Comparison of ENCODE assay signal across 8 cellular contexts in the genomic region with DNA sequence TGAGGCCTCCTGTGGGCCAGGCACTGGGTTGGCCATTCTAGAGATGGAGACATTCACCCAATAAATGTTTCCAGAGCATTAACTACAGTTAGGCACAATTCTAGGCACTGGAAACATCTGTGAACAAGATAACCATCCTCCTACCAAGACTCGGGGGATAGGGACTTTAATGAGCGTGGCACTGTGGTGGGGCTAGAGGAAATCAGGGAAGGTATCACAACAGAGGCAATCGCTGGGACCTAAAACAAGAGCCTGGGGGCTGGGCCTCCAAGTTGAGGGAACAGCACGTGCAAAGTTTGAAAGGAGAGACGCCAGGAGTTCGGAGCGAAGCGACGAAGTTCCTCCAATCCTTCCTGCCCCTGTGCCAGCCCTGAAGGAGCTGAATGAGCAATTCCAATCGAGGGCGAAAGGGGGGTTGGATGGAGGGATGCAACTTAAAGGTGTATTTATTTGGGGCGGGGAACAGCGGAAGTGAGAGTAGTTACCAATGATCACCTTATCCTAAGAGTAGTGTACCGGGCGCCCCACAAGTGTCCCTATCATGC. TPM values are rescaled to one million over a fixed set of nuclear protein-coding genes. Genes with fewer than 3 reads are reported as not detected.
DNase-seq lines count a peak whose midpoint lies in the region; ATAC-seq and TF ChIP-seq lines count a peak whose summit lies in the region.

No MANE protein-coding gene starts in this region.

- 20 to 29% (median 24%) methylated on average over 15 of the region's 15 CpGs for WGBS in stomach, 5 donors

- peaks cover 53% of the 10 kb centered on the region for H3K36me3 ChIP-seq in iPS-15b (ENCODE audit: control insufficient read depth, insufficient read depth, low read length)
- peaks cover 37 to 60% (median 54%) of the 10 kb centered on the region in 4 donors for H3K36me3 ChIP-seq in stomach

- H3K4me1 ChIP-seq in iPS-15b (ENCODE audit: control insufficient read depth, insufficient read depth, low read length) (no peaks in the 10 kb centered on the region), stomach (peaks cover 7 to 35% (median 27%) of the 10 kb centered on the region in 4 donors)

- ATAC-seq in activated CD8-positive, alpha-beta memory T cell treated with anti-CD3 and anti-CD28 coated beads, Interleukin-2, amount 10 ng/mL, durations not matched to agents 7 days and 5 days, result no peak
- no peak for ATAC-seq in activated B cell treated with CpG ODN at 0.5 μM for 24 hours (ENCODE audit: low read depth)
- no peak for ATAC-seq in GM18858 (IDR thresholded peaks at IDR 0.05; ENCODE audit: unreplicated experiment)

- intact Hi-C loops in activated B cell treated with CpG ODN at 0.5 μM for 24 hours (cut with micrococcal nuclease) (no loop called here), stomach (cut with DNase I; ENCODE audit: low total_unique reads) (no loop called here)

- TF ChIP-seq CTCF in activated B cell treated with CpG ODN at 0.5 μM for 24 hours (IDR thresholded peaks at IDR 0.05), result no peak
- no peak for TF ChIP-seq CTCF in stomach (IDR thresholded peaks at IDR 0.05)

- no peak for TF ChIP-seq EP300 in stomach (IDR thresholded peaks at IDR 0.05)

- peaks cover 38% of the 10 kb centered on the region for H3K36me3 Mint-ChIP-seq in activated CD8-positive, alpha-beta memory T cell treated with anti-CD3 and anti-CD28 coated beads, Interleukin-2, amount 10 ng/mL, durations not matched to agents 7 days and 5 days
- H3K36me3 Mint-ChIP-seq in activated B cell treated with CpG ODN at 0.5 μM for 24 hours (ENCODE audit: low read depth), result peaks cover 54% of the 10 kb centered on the region

- no peaks in the 10 kb centered on the region for H3K27me3 Mint-ChIP-seq in activated CD8-positive, alpha-beta memory T cell treated with anti-CD3 and anti-CD28 coated beads, Interleukin-2, amount 10 ng/mL, durations not matched to agents 7 days and 5 days
- no peaks in the 10 kb centered on the region for H3K27me3 Mint-ChIP-seq in activated B cell treated with CpG ODN at 0.5 μM for 24 hours

- H3K9me3 Mint-ChIP-seq in activated CD8-positive, alpha-beta memory T cell treated with anti-CD3 and anti-CD28 coated beads, Interleukin-2, amount 10 ng/mL, durations not matched to agents 7 days and 5 days (ENCODE audit: low read depth), result no peaks in the 10 kb centered on the region
- H3K9me3 Mint-ChIP-seq in activated B cell treated with CpG ODN at 0.5 μM for 24 hours, result no peaks in the 10 kb centered on the region

- H3K27me3 ChIP-seq in iPS-15b (ENCODE audit: control insufficient read depth, insufficient read depth, low read length), result no peaks in the 10 kb centered on the region
- no peaks in the 10 kb centered on the region for H3K27me3 ChIP-seq in stomach

- peak overlapping the region; percentile 98 for H3K4me3 Mint-ChIP-seq in activated CD8-positive, alpha-beta memory T cell treated with anti-CD3 and anti-CD28 coated beads, Interleukin-2, amount 10 ng/mL, durations not matched to agents 7 days and 5 days
- peak overlapping the region; percentile 96 for H3K4me3 Mint-ChIP-seq in activated B cell treated with CpG ODN at 0.5 μM for 24 hours

- H3K4me3 ChIP-seq in iPS-15b (ENCODE audit: low read depth, low read length) (peak overlapping the region; percentile 79), stomach (peak overlapping the region; percentile 70 to 83 (median 78))

- TF ChIP-seq POLR2A in stomach (IDR thresholded peaks at IDR 0.05), result no peak

- no peak for DNase-seq in activated CD8-positive, alpha-beta memory T cell treated with anti-CD3 and anti-CD28 coated beads, Interleukin-2, amount 10 ng/mL, durations not matched to agents 7 days and 5 days
- no peak for DNase-seq in activated CD8-positive, alpha-beta memory T cell treated with anti-CD3 and anti-CD28 coated beads, Interleukin-2, amount 50 U/mL, for 48 hours
- DNase-seq in activated B cell treated with CpG ODN at 0.5 μM for 24 hours, result no peak
- DNase-seq in stomach, result no peak
- no peak for DNase-seq in KG1 (lab: John Stamatoyannopoulos, UW)
- no peak for DNase-seq in SKM-1 treated with dmso at 0.1 percent for 144 hours (lab: John Stamatoyannopoulos, UW; ENCODE audit: unreplicated experiment)

- peak overlapping the region; percentile 32 for H3K9ac ChIP-seq in iPS-15b (ENCODE audit: low read depth, low read length)

- peaks cover 37% of the 10 kb centered on the region for H3K4me1 Mint-ChIP-seq in activated CD8-positive, alpha-beta memory T cell treated with anti-CD3 and anti-CD28 coated beads, Interleukin-2, amount 10 ng/mL, durations not matched to agents 7 days and 5 days
- H3K4me1 Mint-ChIP-seq in activated B cell treated with CpG ODN at 0.5 μM for 24 hours, result peaks cover 28% of the 10 kb centered on the region

- peak overlapping the region; percentile 95 for H3K27ac Mint-ChIP-seq in activated CD8-positive, alpha-beta memory T cell treated with anti-CD3 and anti-CD28 coated beads, Interleukin-2, amount 10 ng/mL, durations not matched to agents 7 days and 5 days
- peak overlapping the region; percentile 85 for H3K27ac Mint-ChIP-seq in activated B cell treated with CpG ODN at 0.5 μM for 24 hours

- POLR2A ChIA-PET in activated B cell treated with CpG ODN at 0.5 μM for 24 hours (lab: Charles Lee), result interaction anchor here (0.6 to 3.3 kb wide), 19 partner anchors 8 to 305 kb away, joined by 3 to 23 read pairs (median 6); a partner anchor contains a TSS

- H3K9me3 ChIP-seq in iPS-15b (ENCODE audit: control insufficient read depth, insufficient read depth, low read length) (no peaks in the 10 kb centered on the region), stomach (no peaks in the 10 kb centered on the region)

- H3K27ac ChIP-seq in stomach, result peak overlapping the region; percentile 79 to 91 (median 84)

- CTCF ChIA-PET in activated CD8-positive, alpha-beta memory T cell treated with anti-CD3 and anti-CD28 coated beads, Interleukin-2, amount 10 ng/mL, durations not matched to agents 7 days and 5 days (lab: Charles Lee), result interaction anchor here (0.8 to 3.0 kb wide), 7 partner anchors 14 to 128 kb away, joined by 3 to 14 read pairs (median 6); a partner anchor contains a TSS
- CTCF ChIA-PET in activated B cell treated with CpG ODN at 0.5 μM for 24 hours (lab: Charles Lee), result interaction anchor here (0.7 to 1.8 kb wide), 2 partner anchors 14 to 32 kb away, joined by 3 to 6 read pairs; no protein-coding TSS in a partner anchor

RNA-seq across cellular contexts. Expression of a gene that starts 0.8 kb away (rescaled TPM):
- total RNA-seq in activated CD8-positive, alpha-beta memory T cell treated with anti-CD3 and anti-CD28 coated beads, Interleukin-2, amount 10 ng/mL, durations not matched to agents 7 days and 5 days, result 100 to 1,000 TPM; 158 to 215 TPM
- total RNA-seq in activated B cell treated with CpG ODN at 0.5 μM for 24 hours (58.8 and 65.5 TPM in 2 replicates), stomach (10 to 100 TPM; 11.4 to 98.0 (median 17.9) TPM)
- polyA plus RNA-seq in stomach, result 10 to 100 TPM; 29.3 to 45.3 (median 35.2) TPM

RNA-seq across cellular contexts. Expression of a gene that starts 7.1 kb away (rescaled TPM):
- 10 to 100 TPM; 62.2 to 69.8 TPM for total RNA-seq in activated CD8-positive, alpha-beta memory T cell treated with anti-CD3 and anti-CD28 coated beads, Interleukin-2, amount 10 ng/mL, durations not matched to agents 7 days and 5 days
- total RNA-seq in activated B cell treated with CpG ODN at 0.5 μM for 24 hours, result 66.9 and 79.5 TPM in 2 replicates
- 100 to 1,000 TPM in 3 of 5 donors, 10 to 100 TPM in 2; 47.4 to 241 (median 110) TPM for total RNA-seq in stomach
- polyA plus RNA-seq in stomach, result 10 to 100 TPM; 55.2 to 70.4 (median 60.5) TPM

RNA-seq across cellular contexts. Expression of a gene that starts 17.9 kb away (rescaled TPM):
- total RNA-seq in activated CD8-positive, alpha-beta memory T cell treated with anti-CD3 and anti-CD28 coated beads, Interleukin-2, amount 10 ng/mL, durations not matched to agents 7 days and 5 days, result 1 to 10 TPM; 5.3 to 8.8 TPM
- total RNA-seq in activated B cell treated with CpG ODN at 0.5 μM for 24 hours, result 1.4 and 2.4 TPM in 2 replicates
- total RNA-seq in stomach, result 10 to 100 TPM in 1 of 5 donors, 1 to 10 TPM in 1, under 1 TPM in 1, not detected in 2; 0.18 to 87.5 (median 1.2) TPM
- 1 to 10 TPM in 2 of 3 donors, under 1 TPM in 1; 0.50 to 2.8 (median 2.6) TPM for polyA plus RNA-seq in stomach

RNA-seq across cellular contexts. Expression of a gene that starts 35.4 kb away (rescaled TPM):
- total RNA-seq in activated CD8-positive, alpha-beta memory T cell treated with anti-CD3 and anti-CD28 coated beads, Interleukin-2, amount 10 ng/mL, durations not matched to agents 7 days and 5 days, result under 1 TPM; 0.23 to 0.66 TPM
- 280 and 324 TPM in 2 replicates for total RNA-seq in activated B cell treated with CpG ODN at 0.5 μM for 24 hours
- 10 to 100 TPM in 1 of 5 donors, under 1 TPM in 2, not detected in 2; 0.55 to 53.3 (median 0.58) TPM for total RNA-seq in stomach
- 1 to 10 TPM in 1 of 3 donors, under 1 TPM in 2; 0.19 to 1.9 (median 0.31) TPM for polyA plus RNA-seq in stomach

RNA-seq across cellular contexts. Expression of a gene that starts 49.3 kb away (rescaled TPM):
- not detected for total RNA-seq in activated CD8-positive, alpha-beta memory T cell treated with anti-CD3 and anti-CD28 coated beads, Interleukin-2, amount 10 ng/mL, durations not matched to agents 7 days and 5 days
- total RNA-seq in activated B cell treated with CpG ODN at 0.5 μM for 24 hours (1.1 and 1.4 TPM in 2 replicates), stomach (not detected)
- polyA plus RNA-seq in stomach, result under 1 TPM in 2 of 3 donors, not detected in 1; 0.10 to 0.31 TPM
